In genomic region chr19:6864325-6864724, GRCh38 we compare ENCODE assay signal across 6 cellular contexts. TPM values are rescaled to one million over a fixed set of nuclear protein-coding genes. Genes with fewer than 3 reads are reported as not detected.
"Had no signal": no experiment of that assay in that cellular context is flagged by ENCODE, and none has a peak within 500 bp of the region (broad histone marks: within the 10 kb centered on the region; RNA-seq: fewer than 3 reads in every experiment).

No MANE protein-coding gene starts in this region.

RNA-seq across cellular contexts. Expression of gene ADGRE1, which starts 23.1 kb away (rescaled TPM):
- total RNA-seq: chondrocyte, dermis microvascular lymphatic vessel endothelial cell, endothelial cell of umbilical vein, fibroblast of villous mesenchyme, glomerular endothelial cell had no signal
- polyA plus RNA-seq: endothelial cell of umbilical vein, fibroblast of lung had no signal
